1 cellular context compared by ENCODE assay signal in genomic region chr6:16163535-16164300, GRCh38.
TF ChIP-seq lines count a peak whose summit lies in the region.

No MANE protein-coding gene starts in this region.

TF ChIP-seq in HEK293, 187 proteins besides CTCF, POLR2A, EP300 and RAD21 (continued from another document):
- no peak for TF ChIP-seq ZBTB10 (tag by site-specific recombination; IDR thresholded peaks at IDR 0.05)
- TF ChIP-seq ZNF76 (tag by site-specific recombination; IDR thresholded peaks at IDR 0.05; ENCODE audit: borderline replicate concordance, low read depth), result no peak
- TF ChIP-seq ZNF558 (tag by site-specific recombination; IDR thresholded peaks at IDR 0.05), result no peak
- no peak for TF ChIP-seq PBX3 (CRISPR knock-in tag; IDR thresholded peaks at IDR 0.05)
